Comparison of ENCODE assay signal across 8 cellular contexts in the genomic region with DNA sequence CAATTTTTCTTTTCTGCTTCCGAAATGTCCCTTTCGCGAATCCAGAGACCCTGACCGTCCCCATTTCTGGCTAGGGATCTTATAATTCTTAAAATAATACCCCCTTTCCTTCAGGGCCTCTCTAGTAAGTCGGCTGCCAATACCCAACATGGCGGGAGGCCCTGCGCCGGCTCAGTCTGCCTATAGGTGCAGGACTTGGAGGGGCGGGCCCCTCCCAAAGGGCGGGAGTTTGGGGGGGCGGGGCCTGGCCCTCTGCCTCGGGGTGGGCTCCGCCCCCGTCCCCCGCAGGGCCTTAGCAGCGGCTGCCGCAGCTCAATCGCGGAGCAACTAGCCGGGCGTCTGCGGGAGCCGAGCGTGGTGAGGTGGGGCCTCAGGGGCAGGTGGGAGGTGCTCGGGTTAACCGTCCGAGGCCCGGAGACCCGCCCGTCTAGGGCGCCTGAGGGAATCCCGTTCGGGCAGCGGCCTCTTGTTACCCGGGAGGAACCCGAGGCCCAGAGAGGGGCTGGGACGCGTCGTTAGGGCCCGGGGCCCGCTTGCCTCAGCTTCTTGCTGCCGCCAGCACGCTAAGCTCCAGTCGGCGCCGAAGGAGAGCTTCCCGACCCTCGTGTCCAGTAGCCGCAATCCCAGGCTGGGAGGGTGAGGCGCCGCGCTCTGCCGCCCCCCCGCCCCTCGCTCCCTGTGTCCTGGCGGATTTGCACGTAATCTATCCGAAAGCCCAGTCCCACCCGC. TPM values are rescaled to one million over a fixed set of nuclear protein-coding genes. Genes with fewer than 3 reads are reported as not detected.
A peak's percentile ranks its signal among the peaks of the same experiment; 100 is the strongest.
DNase-seq lines count a peak whose midpoint lies in the region; ATAC-seq and TF ChIP-seq lines count a peak whose summit lies in the region.

CEP250 (plus strand) TSS at position 718 of the 729 bp plus-strand sequence. CDS start 6,770 bp downstream, outside the sequence.

- H3K27me3 Mint-ChIP-seq in type B pancreatic cell = no peaks in the 10 kb centered on the region

- TF ChIP-seq POLR2A in GM15510 (IDR thresholded peaks at IDR 0.05; ENCODE audit: borderline replicate concordance, extremely low read depth, insufficient read length) = peak; percentile 41

- 0% methylated on average over 56 to 59 of the region's 59 CpGs for WGBS in heart right ventricle, 2 donors

- H3K4me1 ChIP-seq in heart right ventricle = peaks cover 0 to 19% (median 12%) of the 10 kb centered on the region in 9 donors

- no peaks in the 10 kb centered on the region for H3K27me3 ChIP-seq in heart right ventricle

- H3K27ac Mint-ChIP-seq in type B pancreatic cell = peak within 1 kb of the TSS; percentile 100

- no peaks in the 10 kb centered on the region for H3K9me3 ChIP-seq in heart right ventricle

- peaks cover 2% of the 10 kb centered on the region for H3K36me3 Mint-ChIP-seq in type B pancreatic cell

- H3K4me1 Mint-ChIP-seq in type B pancreatic cell (ENCODE audit: unreplicated experiment) = peaks cover 24% of the 10 kb centered on the region

- no peaks in the 10 kb centered on the region for H3K9me3 Mint-ChIP-seq in type B pancreatic cell

- peaks cover 0 to 4% (median 0%) of the 10 kb centered on the region in 9 donors for H3K36me3 ChIP-seq in heart right ventricle

- no peak for TF ChIP-seq CTCF in heart right ventricle (IDR thresholded peaks at IDR 0.05)
- no peak for TF ChIP-seq CTCF in type B pancreatic cell (conservative IDR thresholded peaks at IDR 0.05)

- H3K4me3 Mint-ChIP-seq in type B pancreatic cell = peak within 1 kb of the TSS; percentile 95

- peak; percentile 95 for ATAC-seq in HG02885 (IDR thresholded peaks at IDR 0.05; ENCODE audit: poor library complexity, unreplicated experiment)
- peak; percentile 99 to 100 (median 99) for ATAC-seq in heart right ventricle

- intact Hi-C loops in T-helper 1 cell treated with Interleukin-12 subunit alpha and Interleukin-12 subunit beta and Interleukin-4 antibody, amounts not matched to agents 30 ng/mL and 1 ng/mL, for 36 hours (cut with micrococcal nuclease) = loop anchor here (1.0 to 10.0 kb wide), 17 partner anchors 8 to 1724 kb away; partner anchors contain the start of genes CPNE1, EDEM2, ERGIC3 and MROH8
- intact Hi-C loops in heart right ventricle (cut with DNase I) = no loop called here
- intact Hi-C loops in posterior cingulate gyrus (cut with DNase I) = no loop called here

- DNase-seq in NCI-H1694 (lab: John Stamatoyannopoulos, UW) (peak; percentile 87), amniotic epithelial cell (ENCODE audit: low read depth) (peak; percentile 91), heart right ventricle (peak; percentile 90 to 93), posterior cingulate gyrus (peak; percentile 76 to 98 (median 92)), type B pancreatic cell (ENCODE audit: extremely low spot score, unreplicated experiment) (peak; percentile 97)

- H3K4me3 ChIP-seq in heart right ventricle = peak within 1 kb of the TSS; percentile 63 to 99 (median 80)

- peak within 1 kb of the TSS; percentile 75 to 96 (median 88) for H3K27ac ChIP-seq in heart right ventricle

RNA-seq across cellular contexts. Expression of gene CEP250, which starts in this region (rescaled TPM):
- 69.9 and 74.1 TPM in 2 replicates for total RNA-seq in T-helper 1 cell treated with Interleukin-12 subunit alpha and Interleukin-12 subunit beta and Interleukin-4 antibody, amounts not matched to agents 30 ng/mL and 1 ng/mL, for 36 hours
- 10 to 100 TPM in 9 of 10 donors, 1 to 10 TPM in 1; 9.6 to 18.8 (median 13.8) TPM for total RNA-seq in heart right ventricle
- 10 to 100 TPM in 1 of 2 donors, 1 to 10 TPM in 1; 4.8 to 15.4 TPM for polyA plus RNA-seq in heart right ventricle
- 48.7 and 57.1 TPM in 2 replicates for total RNA-seq in type B pancreatic cell (ENCODE audit: low replicate concordance)

Comparison
In these comparisons a context has a peak if more than half of its experiments do, and no peak if none do; other contexts are left out.
1. Peak in every context shown above with its lines: DNase-seq, ATAC-seq, H3K4me3 ChIP-seq and H3K27ac ChIP-seq.